In the genomic region with DNA sequence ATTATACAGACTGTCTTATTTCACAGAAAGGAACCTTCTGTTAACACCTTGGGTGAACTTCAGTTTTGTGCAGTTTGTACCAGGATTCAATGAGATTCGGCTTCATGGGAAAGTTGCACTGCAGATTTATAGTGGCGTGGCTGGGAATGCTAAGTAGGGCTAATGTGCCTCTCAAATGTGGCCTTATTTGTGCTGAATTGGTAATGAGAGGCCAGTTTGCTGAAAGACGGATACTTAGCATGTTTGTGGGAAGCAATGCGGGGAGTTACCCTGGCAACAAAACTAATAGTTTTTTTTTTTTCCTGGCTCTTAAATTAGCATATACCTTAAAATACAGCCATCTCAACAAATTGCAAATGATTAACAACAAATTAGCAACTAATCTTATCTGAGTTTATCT, we compare ENCODE assay signal across 18 cellular contexts. TPM values are rescaled to one million over a fixed set of nuclear protein-coding genes. Genes with fewer than 3 reads are reported as not detected.
DNase-seq lines count a peak whose midpoint lies in the region; ATAC-seq and TF ChIP-seq lines count a peak whose summit lies in the region.
"Had no signal": no experiment of that assay in that cellular context is flagged by ENCODE, and none has a peak within 500 bp of the region (broad histone marks: within the 10 kb centered on the region; RNA-seq: fewer than 3 reads in every experiment).

No MANE protein-coding gene starts in this region.

- H3K4me2 ChIP-seq in PC-3 (ENCODE audit: low read length) = no peak overlapping the region

- peaks cover 22% of the 10 kb centered on the region for H3K4me1 ChIP-seq in PC-3 (ENCODE audit: insufficient read depth, low read length)
- H3K4me1 ChIP-seq: BE2C had no signal

- intact Hi-C loops in PC-3 (cut with micrococcal nuclease) = no loop called here

- peaks cover 17% of the 10 kb centered on the region for H3K36me3 ChIP-seq in PC-3 (ENCODE audit: low read depth, low read length)
- H3K36me3 ChIP-seq: BE2C had no signal

- DNase-seq in PC-3 (no peak), caudate nucleus (lab: John Stamatoyannopoulos, UW) (peak in 12 of 61 donors; percentile 8 to 55 (median 16)), midbrain (lab: John Stamatoyannopoulos, UW) (peak; percentile 31), GM20000 (ENCODE audit: low spot score) (no peak), NCI-H1417 treated with DMSO at 0.1 percent for 48 hours (lab: John Stamatoyannopoulos, UW) (no peak)
- DNase-seq in activated CD4-positive, CD25-positive, alpha-beta regulatory T cell (lab: John Stamatoyannopoulos, UW) = no peak
- DNase-seq: BE2C; CD4-positive, alpha-beta memory T cell; GOT3; NCI-H187 treated with DMSO at 0.1 percent for 48 hours; NCI-H345; NCI-H526; OCI-M1; RPMI8226; SIG-M5 had no signal

- H3K27ac ChIP-seq in PC-3 (ENCODE audit: low read length) = peak overlapping the region; percentile 86
- peak overlapping the region; percentile 69 for H3K27ac ChIP-seq in caudate nucleus (ENCODE audit: low read depth, low read length)
- H3K27ac ChIP-seq in temporal lobe (ENCODE audit: low read depth, low read length) = peak overlapping the region; percentile 9

- H3K9me2 ChIP-seq in PC-3 (replicated peaks; ENCODE audit: low read length) = no peaks in the 10 kb centered on the region

- TF ChIP-seq CTCF in PC-3 (conservative IDR thresholded peaks at IDR 0.05; ENCODE audit: low read depth, low read length) = no peak
- no peak for TF ChIP-seq CTCF in GM20000 (IDR thresholded peaks at IDR 0.05; ENCODE audit: extremely low read depth, missing control alignments)

- H2AFZ ChIP-seq in PC-3 (ENCODE audit: low read length) = no peak overlapping the region

- CTCF ChIA-PET in PC-3 (lab: Charles Lee) = no interaction called here

- no peaks in the 10 kb centered on the region for H4K20me1 ChIP-seq in PC-3 (ENCODE audit: low read length)

- no peaks in the 10 kb centered on the region for H3K9me3 ChIP-seq in PC-3 (ENCODE audit: low read length)
- H3K9me3 ChIP-seq: BE2C had no signal

- POLR2A ChIA-PET in PC-3 (lab: Charles Lee; ENCODE audit: unreplicated experiment) = no interaction called here

- BruUV-seq in PC-3 (replicated peaks; lab: Mats Ljungman, UMichigan) = no TSS peak

- peak overlapping the region; percentile 66 for H3K9ac ChIP-seq in PC-3 (ENCODE audit: low read length)

- no peaks in the 10 kb centered on the region for H3F3A ChIP-seq in PC-3 (ENCODE audit: low read length, unreplicated experiment)

- H3K79me2 ChIP-seq in PC-3 (ENCODE audit: low read length) = peaks cover 40% of the 10 kb centered on the region

- ATAC-seq in PC-3 = no peak
- ATAC-seq: K562 had no signal

- no peak overlapping the region for H3K4me3 ChIP-seq in PC-3 (ENCODE audit: low read length)
- H3K4me3 ChIP-seq: K562 had no signal

- no peaks in the 10 kb centered on the region for H3K27me3 ChIP-seq in PC-3 (ENCODE audit: low read length)
- H3K27me3 ChIP-seq: BE2C had no signal

RNA-seq across cellular contexts. Expression of a gene that starts 28.6 kb away (rescaled TPM):
- total RNA-seq in PC-3 (2014; rRNA removed) = 3.1 and 4.0 TPM in 2 replicates
- 3.9 TPM for total RNA-seq in temporal lobe
- total RNA-seq: G401 had no signal

RNA-seq across cellular contexts. Expression of a gene that starts 55.5 kb away (rescaled TPM):
- total RNA-seq in PC-3 (2014; rRNA removed) = 10.3 and 14.2 TPM in 2 replicates
- 15.7 TPM for total RNA-seq in temporal lobe

Comparison
In these comparisons a context has a peak if more than half of its experiments do, and no peak if none do; other contexts are left out.
1. H3K27ac ChIP-seq: peak in every context shown above with its lines; median percentile 86 in PC-3; 69 in caudate nucleus; 9 in temporal lobe.